Comparison of ENCODE assay signal across 13 cellular contexts in the genomic region with DNA sequence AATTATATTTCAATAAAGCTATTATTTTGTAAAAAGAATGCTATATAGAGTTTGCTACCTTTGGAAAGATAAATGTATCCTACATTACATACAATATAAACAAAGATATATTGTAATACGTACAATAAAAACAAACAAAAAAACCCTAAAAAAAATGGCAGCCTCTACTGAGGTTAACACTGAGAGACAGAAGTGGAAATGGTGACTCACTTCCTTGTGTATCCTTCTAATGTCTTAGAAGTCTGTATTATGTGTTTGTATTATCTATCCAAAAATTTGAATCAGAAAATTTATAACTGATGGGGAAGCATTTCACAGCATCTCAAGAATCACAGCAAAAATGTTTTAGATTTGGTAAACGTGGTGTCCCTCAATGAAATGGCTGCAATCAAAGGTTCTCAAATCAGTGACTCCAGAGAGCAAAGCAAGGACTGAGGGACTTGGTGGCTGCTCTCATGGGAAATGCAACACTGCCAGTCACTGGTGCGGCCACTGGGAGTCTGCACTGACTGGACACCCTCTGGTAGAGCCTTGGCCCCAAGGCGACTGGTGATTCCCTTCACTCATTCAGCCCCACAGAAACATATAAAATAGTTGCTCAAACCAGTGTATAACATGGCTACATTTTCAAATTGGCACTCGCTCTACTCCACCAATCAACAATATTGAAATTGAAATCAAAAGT. TPM values are rescaled to one million over a fixed set of nuclear protein-coding genes. Genes with fewer than 3 reads are reported as not detected.
DNase-seq lines count a peak whose midpoint lies in the region; ATAC-seq and TF ChIP-seq lines count a peak whose summit lies in the region.
"Had no signal": no experiment of that assay in that cellular context is flagged by ENCODE, and none has a peak within 500 bp of the region (broad histone marks: within the 10 kb centered on the region; RNA-seq: fewer than 3 reads in every experiment).

No MANE protein-coding gene starts in this region.

- POLR2A ChIA-PET in Caco-2 (lab: Charles Lee) (no interaction called here), Panc1 (lab: Charles Lee) (no interaction called here)

- BruUV-seq in Caco-2 (replicated peaks; lab: Mats Ljungman, UMichigan), result no TSS peak
- no TSS peak for BruUV-seq in Panc1 (replicated peaks; lab: Mats Ljungman, UMichigan)

- intact Hi-C loops in Caco-2 (cut with micrococcal nuclease; ENCODE audit: unreplicated experiment), result loop anchor here (5.0 kb wide), 1 partner anchor 41 kb away; no protein-coding TSS in a partner anchor
- intact Hi-C loops in Panc1 (cut with micrococcal nuclease; ENCODE audit: unreplicated experiment), result no loop called here

- H3K9me3 Mint-ChIP-seq in Caco-2 (ENCODE audit: unreplicated experiment) (no peaks in the 10 kb centered on the region), mesothelial cell of epicardium (no peaks in the 10 kb centered on the region)
- H3K9me3 Mint-ChIP-seq in activated naive CD8-positive, alpha-beta T cell treated with anti-CD3 and anti-CD28 coated beads for 36 hours, result no peaks in the 10 kb centered on the region
- H3K9me3 Mint-ChIP-seq: naive thymus-derived CD8-positive, alpha-beta T cell had no signal

- H3K4me1 Mint-ChIP-seq in Caco-2 (ENCODE audit: low read depth, unreplicated experiment), result peaks cover 6% of the 10 kb centered on the region
- H3K4me1 Mint-ChIP-seq in mesothelial cell of epicardium, result peaks cover 28% of the 10 kb centered on the region
- peaks cover 6% of the 10 kb centered on the region for H3K4me1 Mint-ChIP-seq in activated naive CD8-positive, alpha-beta T cell treated with anti-CD3 and anti-CD28 coated beads for 36 hours
- H3K4me1 Mint-ChIP-seq: naive thymus-derived CD8-positive, alpha-beta T cell had no signal

- peak; percentile 9 to 40 for DNase-seq in Caco-2
- no peak for DNase-seq in Panc1 (ENCODE audit: low read depth, low spot score)
- DNase-seq in fibroblast of pulmonary artery (ENCODE audit: low read depth), result peak; percentile 47
- DNase-seq in mesothelial cell of epicardium (ENCODE audit: low spot score in 2 of 2, unreplicated experiment in 2 of 2), result no peak
- DNase-seq in activated naive CD8-positive, alpha-beta T cell treated with anti-CD3 and anti-CD28 coated beads for 36 hours, result no peak
- no peak for DNase-seq in hippocampal formation (lab: John Stamatoyannopoulos, UW)
- DNase-seq: DMS 273 treated with DMSO at 0.1 percent for 48 hours; naive thymus-derived CD8-positive, alpha-beta T cell; NCI-H345; RPMI8226 had no signal

- H3K4me3 Mint-ChIP-seq in Caco-2 (ENCODE audit: unreplicated experiment) (no peak overlapping the region), mesothelial cell of epicardium (no peak overlapping the region)
- no peak overlapping the region for H3K4me3 Mint-ChIP-seq in activated naive CD8-positive, alpha-beta T cell treated with anti-CD3 and anti-CD28 coated beads for 36 hours
- H3K4me3 Mint-ChIP-seq: naive thymus-derived CD8-positive, alpha-beta T cell had no signal

- H3K27ac ChIP-seq in Panc1 (ENCODE audit: low read length), result no peak overlapping the region
- H3K27ac ChIP-seq: vagina had no signal

- H3K27me3 Mint-ChIP-seq in Caco-2 (ENCODE audit: insufficient read depth, unreplicated experiment), result no peaks in the 10 kb centered on the region
- H3K27me3 Mint-ChIP-seq in mesothelial cell of epicardium (ENCODE audit: low read depth), result no peaks in the 10 kb centered on the region
- no peaks in the 10 kb centered on the region for H3K27me3 Mint-ChIP-seq in activated naive CD8-positive, alpha-beta T cell treated with anti-CD3 and anti-CD28 coated beads for 36 hours

- no peaks in the 10 kb centered on the region for H3K36me3 ChIP-seq in Caco-2 (ENCODE audit: control insufficient read depth, insufficient read depth, low read length)
- H3K36me3 ChIP-seq in Panc1 (ENCODE audit: control insufficient read depth, insufficient read depth, low read length), result no peaks in the 10 kb centered on the region
- H3K36me3 ChIP-seq: vagina had no signal

- H3K9me3 ChIP-seq in Caco-2, result no peaks in the 10 kb centered on the region
- no peaks in the 10 kb centered on the region for H3K9me3 ChIP-seq in Panc1 (ENCODE audit: control insufficient read depth, insufficient read depth, low read depth, low read length)
- H3K9me3 ChIP-seq: vagina had no signal

- ATAC-seq in Panc1 (0 out of 2 replicates have a peak, but pooled peaks have one; percentile 58), HG03280 (IDR thresholded peaks at IDR 0.05; ENCODE audit: unreplicated experiment) (no peak), GM21360 (IDR thresholded peaks at IDR 0.05; ENCODE audit: unreplicated experiment) (no peak)
- ATAC-seq: naive thymus-derived CD8-positive, alpha-beta T cell had no signal

- in situ Hi-C loops in Panc1 (cut with HindIII; ENCODE audit: low pct_unique_long_range_greater_than_20kb, low sequenced_read_pairs), result no loop called here

- peaks cover 30% of the 10 kb centered on the region for H3K36me3 Mint-ChIP-seq in Caco-2 (ENCODE audit: insufficient read depth, unreplicated experiment)
- peaks cover 36% of the 10 kb centered on the region for H3K36me3 Mint-ChIP-seq in mesothelial cell of epicardium
- H3K36me3 Mint-ChIP-seq in activated naive CD8-positive, alpha-beta T cell treated with anti-CD3 and anti-CD28 coated beads for 36 hours, result peaks cover 3% of the 10 kb centered on the region

- H3K4me3 ChIP-seq in Caco-2 (ENCODE audit: low read depth, low read length) (no peak overlapping the region), Panc1 (ENCODE audit: low read depth in 2 of 2, low read length in 2 of 2) (no peak overlapping the region), fibroblast of pulmonary artery (replicated peaks; ENCODE audit: low read depth, low read length) (no peak overlapping the region)
- H3K4me3 ChIP-seq: vagina had no signal

- H3K27me3 ChIP-seq in Caco-2 (replicated peaks; ENCODE audit: control insufficient read depth, insufficient read depth, low read length) (no peaks in the 10 kb centered on the region), Panc1 (ENCODE audit: control insufficient read depth, insufficient read depth, low read length) (no peaks in the 10 kb centered on the region)
- H3K27me3 ChIP-seq: vagina had no signal

- H3K4me1 ChIP-seq in Caco-2, result peaks cover 13% of the 10 kb centered on the region
- H3K4me1 ChIP-seq in Panc1 (ENCODE audit: control insufficient read depth, insufficient read depth, low read length), result no peaks in the 10 kb centered on the region
- H3K4me1 ChIP-seq: vagina had no signal

- TF ChIP-seq CTCF in Caco-2 (IDR thresholded peaks at IDR 0.05; ENCODE audit: insufficient read depth in 1 of 2, low read depth in 1 of 2, low read length in 1 of 2, severe bottlenecking in 1 of 2, unreplicated experiment in 1 of 2), result no peak
- TF ChIP-seq CTCF in Panc1 (IDR thresholded peaks at IDR 0.05), result no peak
- TF ChIP-seq CTCF in fibroblast of pulmonary artery (IDR thresholded peaks at IDR 0.05; ENCODE audit: low read length, missing control alignments), result no peak
- TF ChIP-seq CTCF in mesothelial cell of epicardium (IDR thresholded peaks at IDR 0.05; ENCODE audit: unreplicated experiment), result no peak

- peak overlapping the region; percentile 27 for H3K27ac Mint-ChIP-seq in Caco-2 (ENCODE audit: unreplicated experiment)
- peak overlapping the region; percentile 91 for H3K27ac Mint-ChIP-seq in mesothelial cell of epicardium
- H3K27ac Mint-ChIP-seq in activated naive CD8-positive, alpha-beta T cell treated with anti-CD3 and anti-CD28 coated beads for 36 hours, result no peak overlapping the region
- H3K27ac Mint-ChIP-seq: naive thymus-derived CD8-positive, alpha-beta T cell had no signal

- CTCF ChIA-PET in Caco-2 (lab: Charles Lee), result no interaction called here
- CTCF ChIA-PET in Panc1 (lab: Charles Lee), result no interaction called here

RNA-seq across cellular contexts. Expression of gene PANK1, which starts 53.8 kb away (rescaled TPM):
- total RNA-seq in Caco-2 (2022) (22.7 and 24.0 TPM in 2 replicates), Panc1 (2021; ENCODE audit: unreplicated experiment) (11.0 TPM), mesothelial cell of epicardium (24.0 to 27.2 TPM (median 24.4 TPM) in 3 replicates)
- 4.7 TPM for polyA plus RNA-seq in Panc1 (2012; ENCODE audit: insufficient read length)
- 1 to 10 TPM; 2.0 TPM for total RNA-seq in activated naive CD8-positive, alpha-beta T cell treated with anti-CD3 and anti-CD28 coated beads for 36 hours

RNA-seq across cellular contexts. Expression of gene SLC16A12, which starts 55.9 kb away (rescaled TPM):
- total RNA-seq in Caco-2 (2022) (not detected in 2 replicates), Panc1 (2021; ENCODE audit: unreplicated experiment) (not detected), mesothelial cell of epicardium (3.0 to 3.1 TPM (median 3.1 TPM) in 3 replicates)
- polyA plus RNA-seq in Panc1 (2012; ENCODE audit: insufficient read length), result not detected
- not detected for total RNA-seq in activated naive CD8-positive, alpha-beta T cell treated with anti-CD3 and anti-CD28 coated beads for 36 hours
- total RNA-seq: naive thymus-derived CD8-positive, alpha-beta T cell had no signal
- polyA plus RNA-seq: naive thymus-derived CD8-positive, alpha-beta T cell had no signal

Comparison
In these comparisons a context has a peak if more than half of its experiments do, and no peak if none do; other contexts are left out.
1. DNase-seq: peak in Caco-2 (2 of 2) and fibroblast of pulmonary artery (single experiment); none in Panc1 (single experiment), mesothelial cell of epicardium (0 of 2), activated naive CD8-positive, alpha-beta T cell treated with anti-CD3 and anti-CD28 coated beads for 36 hours (single experiment) and hippocampal formation (0 of 2).